Comparison of ENCODE assay signal across 10 cellular contexts in genomic region chr2:215796160-215796559, GRCh38.
DNase-seq lines count a peak whose midpoint lies in the region; ATAC-seq and TF ChIP-seq lines count a peak whose summit lies in the region.
"Had no signal": no experiment of that assay in that cellular context is flagged by ENCODE, and none has a peak within 500 bp of the region (broad histone marks: within the 10 kb centered on the region; RNA-seq: fewer than 3 reads in every experiment).

No MANE protein-coding gene starts in this region.

- no peak overlapping the region for H3K27ac Mint-ChIP-seq in natural killer cell treated with Interleukin-12 subunit alpha and Interleukin-12 subunit beta and Interleukin-15 and Interleukin-18, amount 100 ng/mL, for 72 hours
- no peak overlapping the region for H3K27ac Mint-ChIP-seq in natural killer cell

- intact Hi-C loops in natural killer cell (cut with micrococcal nuclease), result no loop called here

- no peak overlapping the region for H3K4me3 Mint-ChIP-seq in natural killer cell treated with Interleukin-12 subunit alpha and Interleukin-12 subunit beta and Interleukin-15 and Interleukin-18, amount 100 ng/mL, for 72 hours
- no peak overlapping the region for H3K4me3 Mint-ChIP-seq in natural killer cell

- DNase-seq in natural killer cell treated with Interleukin-12 subunit alpha and Interleukin-12 subunit beta and Interleukin-15 and Interleukin-18, amount 100 ng/mL, for 72 hours (ENCODE audit: low spot score), result no peak
- DNase-seq in natural killer cell, result no peak
- DNase-seq in SK-N-DZ (ENCODE audit: low spot score), result peak; percentile 15
- peak; percentile 52 for DNase-seq in fibroblast of villous mesenchyme (ENCODE audit: low read depth)
- DNase-seq in GM13977 (ENCODE audit: low spot score), result no peak
- no peak for DNase-seq in activated CD4-positive, CD25-positive, alpha-beta regulatory T cell (lab: John Stamatoyannopoulos, UW)
- DNase-seq: aorta, islet precursor cell had no signal

- no peak overlapping the region for H3K4me3 ChIP-seq in fibroblast of villous mesenchyme (ENCODE audit: low read depth, low read length)

- peaks cover 25 to 30% of the 10 kb centered on the region in 2 donors for H3K4me1 Mint-ChIP-seq in natural killer cell treated with Interleukin-12 subunit alpha and Interleukin-12 subunit beta and Interleukin-15 and Interleukin-18, amount 100 ng/mL, for 72 hours (ENCODE audit: low read depth in 2 of 2)
- H3K4me1 Mint-ChIP-seq in natural killer cell, result peaks cover 31 to 32% of the 10 kb centered on the region in 2 donors

- ATAC-seq in natural killer cell treated with Interleukin-12 subunit alpha and Interleukin-12 subunit beta and Interleukin-15 and Interleukin-18, amount 100 ng/mL, for 72 hours, result peak; percentile 45 to 56
- ATAC-seq in natural killer cell (no peak), HG03039 (IDR thresholded peaks at IDR 0.05; ENCODE audit: unreplicated experiment) (no peak), GM18858 (IDR thresholded peaks at IDR 0.05; ENCODE audit: unreplicated experiment) (no peak)

- in situ Hi-C loops in GM13977 (cut with MboI; ENCODE audit: low pct_unique_long_range_greater_than_20kb, low sequenced_read_pairs, unreplicated experiment), result no loop called here

- no peaks in the 10 kb centered on the region for H3K9me3 Mint-ChIP-seq in natural killer cell treated with Interleukin-12 subunit alpha and Interleukin-12 subunit beta and Interleukin-15 and Interleukin-18, amount 100 ng/mL, for 72 hours
- no peaks in the 10 kb centered on the region for H3K9me3 Mint-ChIP-seq in natural killer cell

- H3K36me3 Mint-ChIP-seq in natural killer cell treated with Interleukin-12 subunit alpha and Interleukin-12 subunit beta and Interleukin-15 and Interleukin-18, amount 100 ng/mL, for 72 hours, result no peaks in the 10 kb centered on the region
- H3K36me3 Mint-ChIP-seq in natural killer cell, result no peaks in the 10 kb centered on the region

- no peak for TF ChIP-seq CTCF in natural killer cell (IDR thresholded peaks at IDR 0.05)
- TF ChIP-seq CTCF in fibroblast of villous mesenchyme (IDR thresholded peaks at IDR 0.05; ENCODE audit: insufficient read depth, low read depth, low read length), result no peak
- no peak for TF ChIP-seq CTCF in GM13977 (IDR thresholded peaks at IDR 0.05; ENCODE audit: extremely low read depth, insufficient read depth, missing control alignments)

- H3K27me3 Mint-ChIP-seq in natural killer cell treated with Interleukin-12 subunit alpha and Interleukin-12 subunit beta and Interleukin-15 and Interleukin-18, amount 100 ng/mL, for 72 hours, result peaks cover 0 to 10% of the 10 kb centered on the region in 2 donors
- no peaks in the 10 kb centered on the region for H3K27me3 Mint-ChIP-seq in natural killer cell (ENCODE audit: low read depth in 2 of 2)

Comparison
In these comparisons a context has a peak if more than half of its experiments do, and no peak if none do; other contexts are left out.
1. ATAC-seq: peak in natural killer cell treated with Interleukin-12 subunit alpha and Interleukin-12 subunit beta and Interleukin-15 and Interleukin-18, amount 100 ng/mL, for 72 hours (2 of 2); none in natural killer cell (0 of 3), HG03039 (single experiment) and GM18858 (single experiment).
2. DNase-seq: peak in SK-N-DZ (single experiment) and fibroblast of villous mesenchyme (single experiment); none in natural killer cell treated with Interleukin-12 subunit alpha and Interleukin-12 subunit beta and Interleukin-15 and Interleukin-18, amount 100 ng/mL, for 72 hours (single experiment), natural killer cell (single experiment), GM13977 (single experiment) and activated CD4-positive, CD25-positive, alpha-beta regulatory T cell (0 of 4).